ENCODE assay signal across 8 cellular contexts in genomic region chr10:61284222-61284890, GRCh38.
DNase-seq lines count a peak whose midpoint lies in the region; ATAC-seq and TF ChIP-seq lines count a peak whose summit lies in the region.

No MANE protein-coding gene starts in this region.

- peak; percentile 84 for TF ChIP-seq CTCF in VCaP (conservative IDR thresholded peaks at IDR 0.05)
- peak; percentile 53 for TF ChIP-seq CTCF in foreskin fibroblast (IDR thresholded peaks at IDR 0.05; ENCODE audit: low read depth, low read length)
- peak; percentile 74 for TF ChIP-seq CTCF in parathyroid adenoma (IDR thresholded peaks at IDR 0.05)

- H3K27ac ChIP-seq in VCaP, result no peak overlapping the region
- no peak overlapping the region for H3K27ac ChIP-seq in parathyroid adenoma

- ATAC-seq in activated CD8-positive, alpha-beta memory T cell treated with anti-CD3 and anti-CD28 coated beads, Interleukin-2, amount 10 ng/mL, durations not matched to agents 7 days and 5 days, result no peak
- ATAC-seq in GM18502 (IDR thresholded peaks at IDR 0.05; ENCODE audit: poor library complexity, unreplicated experiment) (no peak), GM18519 (IDR thresholded peaks at IDR 0.05; ENCODE audit: low FRiP score, unreplicated experiment) (no peak)

- H2AFZ ChIP-seq in parathyroid adenoma, result no peak overlapping the region

- no peaks in the 10 kb centered on the region for H3K9me3 ChIP-seq in parathyroid adenoma (ENCODE audit: control insufficient read depth, low read length)

- H3K9ac ChIP-seq in parathyroid adenoma, result no peak overlapping the region

- peaks cover 13% of the 10 kb centered on the region for H3K36me3 Mint-ChIP-seq in activated CD8-positive, alpha-beta memory T cell treated with anti-CD3 and anti-CD28 coated beads, Interleukin-2, amount 10 ng/mL, durations not matched to agents 7 days and 5 days

- DNase-seq in activated CD8-positive, alpha-beta memory T cell treated with anti-CD3 and anti-CD28 coated beads, Interleukin-2, amount 10 ng/mL, durations not matched to agents 7 days and 5 days, result no peak
- DNase-seq in activated CD8-positive, alpha-beta memory T cell treated with anti-CD3 and anti-CD28 coated beads, Interleukin-2, amount 50 U/mL, for 4 hours, result no peak
- DNase-seq in NAMALWA (ENCODE audit: low spot score) (peak; percentile 66), foreskin fibroblast (peak; percentile 45 to 77)

- no peaks in the 10 kb centered on the region for H3K79me2 ChIP-seq in parathyroid adenoma

- no peaks in the 10 kb centered on the region for H3K27me3 ChIP-seq in parathyroid adenoma (ENCODE audit: control insufficient read depth, insufficient read depth, low read length)

- peaks cover 43% of the 10 kb centered on the region for H3K4me1 Mint-ChIP-seq in activated CD8-positive, alpha-beta memory T cell treated with anti-CD3 and anti-CD28 coated beads, Interleukin-2, amount 10 ng/mL, durations not matched to agents 7 days and 5 days

- no peak overlapping the region for H3K4me2 ChIP-seq in parathyroid adenoma (ENCODE audit: low read length)

- H3K27ac Mint-ChIP-seq in activated CD8-positive, alpha-beta memory T cell treated with anti-CD3 and anti-CD28 coated beads, Interleukin-2, amount 10 ng/mL, durations not matched to agents 7 days and 5 days, result no peak overlapping the region

- no peaks in the 10 kb centered on the region for H3K9me3 Mint-ChIP-seq in activated CD8-positive, alpha-beta memory T cell treated with anti-CD3 and anti-CD28 coated beads, Interleukin-2, amount 10 ng/mL, durations not matched to agents 7 days and 5 days (ENCODE audit: low read depth)

- H3K27me3 Mint-ChIP-seq in activated CD8-positive, alpha-beta memory T cell treated with anti-CD3 and anti-CD28 coated beads, Interleukin-2, amount 10 ng/mL, durations not matched to agents 7 days and 5 days, result peaks cover 24% of the 10 kb centered on the region

- peak overlapping the region; percentile 39 for H3K4me3 Mint-ChIP-seq in activated CD8-positive, alpha-beta memory T cell treated with anti-CD3 and anti-CD28 coated beads, Interleukin-2, amount 10 ng/mL, durations not matched to agents 7 days and 5 days

- peak overlapping the region in 1 of 2 donors; percentile 6 for H3K4me3 ChIP-seq in foreskin fibroblast (ENCODE audit: low read depth in 1 of 2, low read length in 2 of 2)
- no peak overlapping the region for H3K4me3 ChIP-seq in parathyroid adenoma (ENCODE audit: low read depth, low read length)

- H3K4me1 ChIP-seq in parathyroid adenoma, result no peaks in the 10 kb centered on the region

- H3K36me3 ChIP-seq in parathyroid adenoma (ENCODE audit: control insufficient read depth, insufficient read depth, low read length), result no peaks in the 10 kb centered on the region

- CTCF ChIA-PET in activated CD8-positive, alpha-beta memory T cell treated with anti-CD3 and anti-CD28 coated beads, Interleukin-2, amount 10 ng/mL, durations not matched to agents 7 days and 5 days (lab: Charles Lee), result interaction anchor here (0.7 to 0.8 kb wide), 2 partner anchors 11 to 19 kb away, joined by 3 read pairs; no protein-coding TSS in a partner anchor

Comparison
In these comparisons a context has a peak if more than half of its experiments do, and no peak if none do; other contexts are left out.
1. DNase-seq: peak in NAMALWA (single experiment) and foreskin fibroblast (2 of 2); none in activated CD8-positive, alpha-beta memory T cell treated with anti-CD3 and anti-CD28 coated beads, Interleukin-2, amount 10 ng/mL, durations not matched to agents 7 days and 5 days (single experiment) and activated CD8-positive, alpha-beta memory T cell treated with anti-CD3 and anti-CD28 coated beads, Interleukin-2, amount 50 U/mL, for 4 hours (single experiment).
2. Peak in every context shown above with its lines, with median percentiles within 50 percentile points of each other: CTCF ChIP-seq.